Comparison of ENCODE assay signal across 9 cellular contexts in genomic region chr16:70749681-70750601, GRCh38. TPM values are rescaled to one million over a fixed set of nuclear protein-coding genes. Genes with fewer than 3 reads are reported as not detected.
A peak's percentile ranks its signal among the peaks of the same experiment; 100 is the strongest.
DNase-seq lines count a peak whose midpoint lies in the region; TF ChIP-seq lines count a peak whose summit lies in the region.
"Had no signal": no experiment of that assay in that cellular context is flagged by ENCODE, and none has a peak within 500 bp of the region (broad histone marks: within the 10 kb centered on the region; RNA-seq: fewer than 3 reads in every experiment).

No MANE protein-coding gene starts in this region.

- peak overlapping the region; percentile 63 for H2BK12ac ChIP-seq in trophoblast cell (ENCODE audit: low read length)

- peaks cover 4 to 7% of the 10 kb centered on the region in 2 experiments for H3K36me3 ChIP-seq in trophoblast cell (ENCODE audit: control insufficient read depth in 1 of 2, insufficient read depth in 2 of 2, low read length in 2 of 2)

- H4K8ac ChIP-seq in trophoblast cell (ENCODE audit: low read depth, low read length), result no peak overlapping the region

- peaks cover 48% of the 10 kb centered on the region for H3K4me1 Mint-ChIP-seq in CD14-positive monocyte
- H3K4me1 Mint-ChIP-seq: central memory CD8-positive, alpha-beta T cell had no signal

- H3K79me1 ChIP-seq in trophoblast cell (ENCODE audit: low read length), result peaks cover 17% of the 10 kb centered on the region

- no peaks in the 10 kb centered on the region for H3K9me3 Mint-ChIP-seq in CD14-positive monocyte
- H3K9me3 Mint-ChIP-seq: central memory CD8-positive, alpha-beta T cell had no signal

- no peak overlapping the region for H3K4ac ChIP-seq in trophoblast cell (ENCODE audit: low read depth, low read length)

- H3K4me1 ChIP-seq in trophoblast cell (ENCODE audit: control insufficient read depth in 1 of 2, insufficient read depth in 2 of 2, low read length in 2 of 2), result peaks cover 50 to 63% of the 10 kb centered on the region in 2 experiments

- H3K4me2 ChIP-seq in trophoblast cell (ENCODE audit: low read length), result no peak overlapping the region

- peaks cover 3% of the 10 kb centered on the region for H3K9me3 ChIP-seq in trophoblast cell (ENCODE audit: insufficient read depth, low read depth, low read length)

- intact Hi-C loops in CD14-positive monocyte (cut with micrococcal nuclease), result no loop called here

- peak overlapping the region in 5 of 7 donors; percentile 8 to 33 (median 31) for H3K27ac Mint-ChIP-seq in CD14-positive monocyte

- no peaks in the 10 kb centered on the region for H3K27me3 ChIP-seq in trophoblast cell (ENCODE audit: insufficient read depth, low read length)

- H3K9ac ChIP-seq in trophoblast cell (ENCODE audit: low read length), result no peak overlapping the region

- POLR2A ChIA-PET in RWPE1 (lab: Yijun Ruan, JAX; ENCODE audit: low non-redundant PET), result no interaction called here

- peaks cover 3% of the 10 kb centered on the region for H3K79me2 ChIP-seq in trophoblast cell (ENCODE audit: control insufficient read depth, insufficient read depth, low read length, poor library complexity)

- no peaks in the 10 kb centered on the region for H3K27me3 Mint-ChIP-seq in CD14-positive monocyte (ENCODE audit: low read depth in 3 of 3)
- H3K27me3 Mint-ChIP-seq: central memory CD8-positive, alpha-beta T cell had no signal

- H3K27ac ChIP-seq in RWPE1, result peak overlapping the region; percentile 95
- no peak overlapping the region for H3K27ac ChIP-seq in trophoblast cell (ENCODE audit: low read depth, low read length)

- H3K18ac ChIP-seq in trophoblast cell (ENCODE audit: low read length), result peak overlapping the region; percentile 5

- WGBS in trophoblast cell (ENCODE audit: extremely low coverage, insufficient coverage, insufficient read length), result no CpG with 5 or more reads among the region's 16 CpGs

- TF ChIP-seq CTCF in CD14-positive monocyte (IDR thresholded peaks at IDR 0.05), result no peak
- TF ChIP-seq CTCF in RWPE1 (conservative IDR thresholded peaks at IDR 0.05; ENCODE audit: low read depth), result no peak

- H3K36me3 Mint-ChIP-seq in CD14-positive monocyte, result peaks cover 49 to 63% of the 10 kb centered on the region in 2 donors

- CTCF ChIA-PET in RWPE1 (lab: Yijun Ruan, JAX), result interaction anchor here (0.5 to 0.7 kb wide), 2 partner anchors 11 to 35 kb away, joined by 3 read pairs; no protein-coding TSS in a partner anchor

- no peak overlapping the region for H3K4me3 ChIP-seq in trophoblast cell (ENCODE audit: low read depth, low read length)

- peak overlapping the region; percentile 37 for H2BK120ac ChIP-seq in trophoblast cell (ENCODE audit: insufficient read depth, low read length, poor library complexity)

- H2BK5ac ChIP-seq in trophoblast cell (ENCODE audit: low read depth, low read length, poor library complexity), result no peak overlapping the region

- peak overlapping the region; percentile 38 for H3K14ac ChIP-seq in trophoblast cell (ENCODE audit: low read length)

- H4K91ac ChIP-seq in trophoblast cell (ENCODE audit: low read depth, low read length), result peak overlapping the region; percentile 16

- peak overlapping the region; percentile 38 for H2AK5ac ChIP-seq in trophoblast cell (ENCODE audit: low read length)

- H3K23ac ChIP-seq in trophoblast cell (ENCODE audit: low read length), result no peak overlapping the region

- H2AFZ ChIP-seq in trophoblast cell (ENCODE audit: insufficient read depth, low read length, poor library complexity), result no peak overlapping the region

- H3K4me3 Mint-ChIP-seq in CD14-positive monocyte, result no peak overlapping the region
- H3K4me3 Mint-ChIP-seq: central memory CD8-positive, alpha-beta T cell had no signal

- DNase-seq in CD14-positive monocyte (ENCODE audit: low spot score), result no peak
- DNase-seq in RWPE1 (ENCODE audit: low spot score), result no peak
- DNase-seq in globus pallidus (ENCODE audit: low spot score), result peak; percentile 65
- DNase-seq in trophoblast cell, result no peak
- DNase-seq in NCI-H187 treated with DMSO at 0.1 percent for 48 hours (lab: John Stamatoyannopoulos, UW), result no peak
- DNase-seq in GDM1 (lab: John Stamatoyannopoulos, UW), result no peak
- DNase-seq in NCI-H2029 (lab: John Stamatoyannopoulos, UW), result no peak
- no peak for DNase-seq in NCI-H1105 treated with DMSO at 0.1 percent for 48 hours (lab: John Stamatoyannopoulos, UW)

- no peak overlapping the region for H4K12ac ChIP-seq in trophoblast cell (ENCODE audit: low read depth, low read length)

RNA-seq across cellular contexts. Expression of gene VAC14, which starts 51.0 kb away (rescaled TPM):
- polyA plus RNA-seq in CD14-positive monocyte, result 10 to 100 TPM; 20.7 to 31.1 TPM
- 20.7 and 22.3 TPM in 2 replicates for polyA plus RNA-seq in trophoblast cell (2013)
